1 cellular context compared by ENCODE assay signal in the genomic region with DNA sequence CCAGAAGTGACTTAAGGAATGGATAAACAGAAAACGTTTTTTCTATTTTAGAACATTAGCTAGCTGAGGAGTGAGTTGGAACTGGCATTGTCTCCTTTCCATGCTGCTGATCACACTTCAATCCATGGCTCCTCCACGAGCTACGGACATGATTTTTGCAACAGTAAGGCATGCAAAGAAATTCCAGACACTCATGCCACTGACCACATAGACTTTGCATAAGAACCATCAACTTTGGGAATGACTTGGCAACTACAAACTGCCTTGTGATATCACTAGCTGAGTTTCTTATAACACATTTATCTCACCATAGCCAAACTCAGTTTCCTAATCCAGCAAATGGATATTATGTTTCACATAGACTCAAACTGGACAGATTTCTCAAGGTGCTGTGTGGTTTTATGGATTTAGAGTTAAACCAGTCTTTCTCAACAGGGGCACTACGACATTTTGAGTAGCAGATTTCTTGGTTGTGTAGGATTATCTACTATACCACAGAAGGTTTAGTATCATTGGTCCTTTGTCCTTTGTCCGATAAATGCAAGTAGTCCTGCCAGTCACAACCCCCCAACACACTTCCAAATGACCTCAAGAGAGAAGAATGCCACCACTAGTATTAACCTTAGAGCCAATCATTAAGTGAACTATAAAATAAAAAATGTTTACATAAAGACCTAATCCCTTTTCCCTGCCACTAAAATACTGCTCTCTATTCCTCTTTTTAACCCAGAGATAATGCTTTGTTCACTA.
TF ChIP-seq lines count a peak whose summit lies in the region.

No MANE protein-coding gene starts in this region.

TF ChIP-seq in GM23338, 12 proteins besides CTCF, POLR2A, EP300 and RAD21:
- TF ChIP-seq REST (IDR thresholded peaks at IDR 0.05; ENCODE audit: unreplicated experiment) = no peak
- TF ChIP-seq NANOG (IDR thresholded peaks at IDR 0.05; ENCODE audit: borderline replicate concordance) = no peak
- TF ChIP-seq, protein P1, sequence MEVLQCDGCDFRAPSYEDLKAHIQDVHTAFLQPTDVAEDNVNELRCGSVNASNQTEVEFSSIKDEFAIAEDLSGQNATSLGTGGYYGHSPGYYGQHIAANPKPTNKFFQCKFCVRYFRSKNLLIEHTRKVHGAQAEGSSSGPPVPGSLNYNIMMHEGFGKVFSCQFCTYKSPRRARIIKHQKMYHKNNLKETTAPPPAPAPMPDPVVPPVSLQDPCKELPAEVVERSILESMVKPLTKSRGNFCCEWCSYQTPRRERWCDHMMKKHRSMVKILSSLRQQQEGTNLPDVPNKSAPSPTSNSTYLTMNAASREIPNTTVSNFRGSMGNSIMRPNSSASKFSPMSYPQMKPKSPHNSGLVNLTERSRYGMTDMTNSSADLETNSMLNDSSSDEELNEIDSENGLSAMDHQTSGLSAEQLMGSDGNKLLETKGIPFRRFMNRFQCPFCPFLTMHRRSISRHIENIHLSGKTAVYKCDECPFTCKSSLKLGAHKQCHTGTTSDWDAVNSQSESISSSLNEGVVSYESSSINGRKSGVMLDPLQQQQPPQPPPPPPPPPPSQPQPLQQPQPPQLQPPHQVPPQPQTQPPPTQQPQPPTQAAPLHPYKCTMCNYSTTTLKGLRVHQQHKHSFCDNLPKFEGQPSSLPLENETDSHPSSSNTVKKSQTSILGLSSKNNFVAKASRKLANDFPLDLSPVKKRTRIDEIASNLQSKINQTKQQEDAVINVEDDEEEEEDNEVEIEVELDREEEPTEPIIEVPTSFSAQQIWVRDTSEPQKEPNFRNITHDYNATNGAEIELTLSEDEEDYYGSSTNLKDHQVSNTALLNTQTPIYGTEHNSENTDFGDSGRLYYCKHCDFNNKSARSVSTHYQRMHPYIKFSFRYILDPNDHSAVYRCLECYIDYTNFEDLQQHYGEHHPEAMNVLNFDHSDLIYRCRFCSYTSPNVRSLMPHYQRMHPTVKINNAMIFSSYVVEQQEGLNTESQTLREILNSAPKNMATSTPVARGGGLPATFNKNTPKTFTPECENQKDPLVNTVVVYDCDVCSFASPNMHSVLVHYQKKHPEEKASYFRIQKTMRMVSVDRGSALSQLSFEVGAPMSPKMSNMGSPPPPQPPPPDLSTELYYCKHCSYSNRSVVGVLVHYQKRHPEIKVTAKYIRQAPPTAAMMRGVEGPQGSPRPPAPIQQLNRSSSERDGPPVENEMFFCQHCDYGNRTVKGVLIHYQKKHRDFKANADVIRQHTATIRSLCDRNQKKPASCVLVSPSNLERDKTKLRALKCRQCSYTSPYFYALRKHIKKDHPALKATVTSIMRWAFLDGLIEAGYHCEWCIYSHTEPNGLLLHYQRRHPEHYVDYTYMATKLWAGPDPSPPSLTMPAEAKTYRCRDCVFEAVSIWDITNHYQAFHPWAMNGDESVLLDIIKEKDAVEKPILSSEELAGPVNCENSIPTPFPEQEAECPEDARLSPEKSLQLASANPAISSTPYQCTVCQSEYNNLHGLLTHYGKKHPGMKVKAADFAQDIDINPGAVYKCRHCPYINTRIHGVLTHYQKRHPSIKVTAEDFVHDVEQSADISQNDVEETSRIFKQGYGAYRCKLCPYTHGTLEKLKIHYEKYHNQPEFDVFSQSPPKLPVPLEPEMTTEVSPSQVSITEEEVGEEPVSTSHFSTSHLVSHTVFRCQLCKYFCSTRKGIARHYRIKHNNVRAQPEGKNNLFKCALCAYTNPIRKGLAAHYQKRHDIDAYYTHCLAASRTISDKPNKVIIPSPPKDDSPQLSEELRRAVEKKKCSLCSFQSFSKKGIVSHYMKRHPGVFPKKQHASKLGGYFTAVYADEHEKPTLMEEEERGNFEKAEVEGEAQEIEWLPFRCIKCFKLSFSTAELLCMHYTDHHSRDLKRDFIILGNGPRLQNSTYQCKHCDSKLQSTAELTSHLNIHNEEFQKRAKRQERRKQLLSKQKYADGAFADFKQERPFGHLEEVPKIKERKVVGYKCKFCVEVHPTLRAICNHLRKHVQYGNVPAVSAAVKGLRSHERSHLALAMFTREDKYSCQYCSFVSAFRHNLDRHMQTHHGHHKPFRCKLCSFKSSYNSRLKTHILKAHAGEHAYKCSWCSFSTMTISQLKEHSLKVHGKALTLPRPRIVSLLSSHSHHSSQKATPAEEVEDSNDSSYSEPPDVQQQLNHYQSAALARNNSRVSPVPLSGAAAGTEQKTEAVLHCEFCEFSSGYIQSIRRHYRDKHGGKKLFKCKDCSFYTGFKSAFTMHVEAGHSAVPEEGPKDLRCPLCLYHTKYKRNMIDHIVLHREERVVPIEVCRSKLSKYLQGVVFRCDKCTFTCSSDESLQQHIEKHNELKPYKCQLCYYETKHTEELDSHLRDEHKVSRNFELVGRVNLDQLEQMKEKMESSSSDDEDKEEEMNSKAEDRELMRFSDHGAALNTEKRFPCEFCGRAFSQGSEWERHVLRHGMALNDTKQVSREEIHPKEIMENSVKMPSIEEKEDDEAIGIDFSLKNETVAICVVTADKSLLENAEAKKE (CRISPR knock-in tag; IDR thresholded peaks at IDR 0.05) = no peak
- no peak for TF ChIP-seq ZNF114 (CRISPR knock-in tag; IDR thresholded peaks at IDR 0.05)
